In genomic region chr6:113586966-113587699, GRCh38 we compare ENCODE assay signal across 1 cellular context.
TF ChIP-seq lines count a peak whose summit lies in the region.

No MANE protein-coding gene starts in this region.

TF ChIP-seq in GM23338, 12 proteins besides CTCF, POLR2A, EP300 and RAD21:
- TF ChIP-seq ETS1 (IDR thresholded peaks at IDR 0.05): no peak
- TF ChIP-seq EZH2 (IDR thresholded peaks at IDR 0.05; ENCODE audit: low read depth, unreplicated experiment): no peak
- TF ChIP-seq EZH2phosphoT487 (IDR thresholded peaks at IDR 0.05; ENCODE audit: unreplicated experiment): no peak
- no peak for TF ChIP-seq CREB1 (CRISPR knock-in tag; IDR thresholded peaks at IDR 0.05; ENCODE audit: low read depth)
- TF ChIP-seq POLR2AphosphoS5 (IDR thresholded peaks at IDR 0.05; ENCODE audit: low read depth): no peak
- TF ChIP-seq STAT1 (IDR thresholded peaks at IDR 0.05; ENCODE audit: unreplicated experiment): no peak
- no peak for TF ChIP-seq ZNF462 (CRISPR knock-in tag; IDR thresholded peaks at IDR 0.05)
- no peak for TF ChIP-seq NANOG (IDR thresholded peaks at IDR 0.05; ENCODE audit: borderline replicate concordance)
- TF ChIP-seq ZNF331 (CRISPR knock-in tag; IDR thresholded peaks at IDR 0.05; ENCODE audit: low read depth): no peak
- TF ChIP-seq ZNF114 (CRISPR knock-in tag; IDR thresholded peaks at IDR 0.05): no peak
- no peak for TF ChIP-seq REST (IDR thresholded peaks at IDR 0.05; ENCODE audit: unreplicated experiment)
- TF ChIP-seq JUNB (IDR thresholded peaks at IDR 0.05; ENCODE audit: unreplicated experiment): no peak
